Comparison of ENCODE assay signal across 1 cellular context in the genomic region with DNA sequence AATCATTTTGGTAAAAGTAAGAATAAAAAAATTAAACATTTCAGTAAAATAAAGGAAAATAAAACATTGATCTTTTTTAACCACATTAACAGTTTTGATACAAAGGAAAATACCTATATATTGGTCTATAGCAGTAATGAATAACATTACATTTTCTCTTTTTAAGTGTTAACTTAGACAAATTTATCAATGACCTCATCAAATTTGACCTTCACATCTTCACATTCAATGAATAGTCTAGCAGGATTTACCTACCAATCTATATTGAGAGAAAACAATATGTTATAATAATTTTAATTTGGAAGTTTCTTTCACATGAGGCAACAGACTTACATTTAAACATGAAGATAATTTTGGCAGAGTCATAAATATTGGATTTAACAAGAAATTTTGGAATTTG.
TF ChIP-seq lines count a peak whose summit lies in the region.

No MANE protein-coding gene starts in this region.

TF ChIP-seq in HepG2, 621 proteins besides CTCF, POLR2A, EP300 and RAD21:
- no peak for TF ChIP-seq CC2D1A (CRISPR knock-in tag; IDR thresholded peaks at IDR 0.05)
- TF ChIP-seq ZNF337 (CRISPR knock-in tag; IDR thresholded peaks at IDR 0.05; ENCODE audit: borderline replicate concordance, low read depth), result no peak
- TF ChIP-seq ZNF17 (CRISPR knock-in tag; IDR thresholded peaks at IDR 0.05), result no peak
- peak; percentile 70; the same call in 1 of the 2 replicates for TF ChIP-seq ATF7 (IDR thresholded peaks at IDR 0.05)
- no peak for TF ChIP-seq ATF7 (CRISPR knock-in tag; IDR thresholded peaks at IDR 0.05)
TF ChIP-seq in HepG2: peak in this region for 1.
